25 cellular contexts compared by ENCODE assay signal in the genomic region with DNA sequence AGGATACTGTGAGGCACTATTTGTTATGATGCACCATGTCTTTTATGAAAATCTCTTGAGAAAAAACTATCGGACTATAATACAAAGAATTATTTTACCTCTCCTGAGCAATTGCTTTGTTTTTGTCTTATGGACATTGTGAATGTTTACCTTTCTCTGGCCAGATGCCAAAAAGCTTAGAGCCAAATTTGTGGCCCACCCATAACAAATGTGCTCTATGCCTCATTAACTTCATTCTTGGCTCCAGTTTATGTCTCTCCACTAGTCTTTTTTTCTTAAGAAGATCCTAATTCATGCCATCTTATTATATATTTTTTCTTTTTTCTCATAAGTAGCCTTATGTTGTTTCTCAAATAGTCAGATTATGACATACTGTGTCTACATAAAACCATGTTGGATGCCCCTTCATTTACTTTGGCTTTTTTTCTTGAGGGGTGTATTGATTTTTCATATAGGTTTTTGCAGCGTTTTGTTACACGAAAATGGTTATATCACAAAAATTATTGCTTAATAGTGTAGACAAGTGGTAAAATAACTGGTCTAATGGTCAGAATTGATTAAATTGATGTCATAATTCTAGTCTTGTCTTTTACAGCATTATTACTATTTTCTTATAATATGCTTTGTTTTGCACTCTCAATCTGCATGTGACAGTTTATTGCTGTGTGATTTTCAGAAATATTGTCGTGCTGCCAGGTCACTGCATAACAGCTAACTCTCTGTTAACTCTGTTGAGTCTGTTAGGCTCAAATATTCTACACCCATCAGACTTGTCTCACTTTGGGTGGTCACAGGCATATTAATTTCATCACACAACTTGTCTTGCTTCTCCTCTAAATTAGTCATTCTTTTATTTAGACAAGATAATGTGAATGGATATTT. TPM values are rescaled to one million over a fixed set of nuclear protein-coding genes. Genes with fewer than 3 reads are reported as not detected.
DNase-seq lines count a peak whose midpoint lies in the region; ATAC-seq, FAIRE-seq and TF ChIP-seq lines count a peak whose summit lies in the region.
"Had no signal": no experiment of that assay in that cellular context is flagged by ENCODE, and none has a peak within 500 bp of the region (broad histone marks: within the 10 kb centered on the region; RNA-seq: fewer than 3 reads in every experiment).

No MANE protein-coding gene starts in this region.

- in situ Hi-C loops in K562 (cut with MboI) = no loop called here

- no peak for TF ChIP-seq POLR2A in K562 (conservative IDR thresholded peaks at IDR 0.05)

- H3K79me2 ChIP-seq in K562 (ENCODE audit: control insufficient read depth, insufficient read depth, low read length) = no peaks in the 10 kb centered on the region
- H3K79me2 ChIP-seq: parathyroid adenoma had no signal

- H3K4me1 Mint-ChIP-seq in CD8-positive, alpha-beta T cell (ENCODE audit: low read depth) = no peaks in the 10 kb centered on the region
- H3K4me1 Mint-ChIP-seq in activated CD8-positive, alpha-beta T cell treated with anti-CD3 and anti-CD28 coated beads for 36 hours (ENCODE audit: low read depth) = peaks cover 2% of the 10 kb centered on the region

- no peak overlapping the region for H3K4me3 Mint-ChIP-seq in CD8-positive, alpha-beta T cell
- no peak overlapping the region for H3K4me3 Mint-ChIP-seq in activated CD8-positive, alpha-beta T cell treated with anti-CD3 and anti-CD28 coated beads for 36 hours
- H3K4me3 Mint-ChIP-seq: activated B cell treated with CpG ODN at 0.5 μM for 24 hours; activated naive CD8-positive, alpha-beta T cell; activated T-cell treated with anti-CD3 and anti-CD28 coated beads, Interleukin-2, amount 50 U/mL, for 72 hours; natural killer cell had no signal

- no peaks in the 10 kb centered on the region for H3K9me3 ChIP-seq in K562 (replicated peaks; ENCODE audit: control insufficient read depth, insufficient read depth, low read depth, low read length)
- no peaks in the 10 kb centered on the region for H3K9me3 ChIP-seq in CD8-positive, alpha-beta T cell (ENCODE audit: low read length)
- H3K9me3 ChIP-seq: BE2C, body of pancreas, SJSA1 had no signal

- no peak overlapping the region for H3K4me2 ChIP-seq in K562 (ENCODE audit: insufficient read depth, low read length)

- H3K27ac Mint-ChIP-seq in CD8-positive, alpha-beta T cell = no peak overlapping the region
- no peak overlapping the region for H3K27ac Mint-ChIP-seq in activated CD8-positive, alpha-beta T cell treated with anti-CD3 and anti-CD28 coated beads for 36 hours
- H3K27ac Mint-ChIP-seq: activated B cell treated with CpG ODN at 0.5 μM for 24 hours; activated naive CD8-positive, alpha-beta T cell; activated T-cell treated with anti-CD3 and anti-CD28 coated beads, Interleukin-2, amount 50 U/mL, for 72 hours; natural killer cell had no signal

- H3K4me3 ChIP-seq in K562 = no peak overlapping the region
- H3K4me3 ChIP-seq in CD8-positive, alpha-beta T cell (ENCODE audit: low read depth, low read length) = no peak overlapping the region
- H3K4me3 ChIP-seq: body of pancreas, coronary artery, SJSA1 had no signal

- H3K27me3 ChIP-seq in K562 (ENCODE audit: control insufficient read depth in 2 of 2, insufficient read depth in 2 of 2, low read length in 2 of 2) = peaks cover 5 to 7% of the 10 kb centered on the region in 2 experiments; a peak in 2 of 5 replicates
- no peaks in the 10 kb centered on the region for H3K27me3 ChIP-seq in CD8-positive, alpha-beta T cell (ENCODE audit: insufficient read depth, low read length)
- H3K27me3 ChIP-seq: BE2C, body of pancreas, SJSA1 had no signal

- no peak for FAIRE-seq in K562 (lab: Jason Lieb, UNC)
- FAIRE-seq: D721Med, endothelial cell of umbilical vein had no signal

- CTCF ChIA-PET in K562 (lab: Yijun Ruan, JAX; ENCODE audit: low intra/inter-chr PET ratio) = no interaction called here
- CTCF ChIA-PET in CD8-positive, alpha-beta T cell (lab: Charles Lee) = interaction anchor here (1.0 kb wide), 1 partner anchor 17 kb away, joined by 3 read pairs; no protein-coding TSS in a partner anchor
- CTCF ChIA-PET in activated CD8-positive, alpha-beta T cell treated with anti-CD3 and anti-CD28 coated beads for 36 hours (lab: Charles Lee) = interaction anchor here (2.1 kb wide), 1 partner anchor 20 kb away, joined by 6 read pairs; no protein-coding TSS in a partner anchor

- no peak for TF ChIP-seq RAD21 in K562 (CRISPR knock-in tag; conservative IDR thresholded peaks at IDR 0.05 in 1 of 2, IDR thresholded peaks at IDR 0.05 in 1 of 2)

- no TSS peak for BruUV-seq in K562 (replicated peaks; lab: Mats Ljungman, UMichigan)

- no peaks in the 10 kb centered on the region for H3K36me3 Mint-ChIP-seq in CD8-positive, alpha-beta T cell
- no peaks in the 10 kb centered on the region for H3K36me3 Mint-ChIP-seq in activated CD8-positive, alpha-beta T cell treated with anti-CD3 and anti-CD28 coated beads for 36 hours (ENCODE audit: low read depth)
- H3K36me3 Mint-ChIP-seq: natural killer cell had no signal

- H3K4me1 ChIP-seq in K562 (replicated peaks in 1 of 2; ENCODE audit: control insufficient read depth in 2 of 2, insufficient read depth in 2 of 2, low read length in 2 of 2) = no peaks in the 10 kb centered on the region
- no peaks in the 10 kb centered on the region for H3K4me1 ChIP-seq in CD8-positive, alpha-beta T cell (ENCODE audit: insufficient read depth, low read length)
- H3K4me1 ChIP-seq: parathyroid adenoma, SJSA1 had no signal

- intact Hi-C loops in K562 (cut with micrococcal nuclease) = no loop called here
- intact Hi-C loops in CD8-positive, alpha-beta T cell (cut with DNase I, micrococcal nuclease) = loop anchor here in 1 of 2 experiments (2.0 kb wide), 1 partner anchor 32 kb away; no protein-coding TSS in a partner anchor
- intact Hi-C loops in activated CD8-positive, alpha-beta T cell treated with anti-CD3 and anti-CD28 coated beads for 36 hours (cut with micrococcal nuclease) = no loop called here

- POLR2A ChIA-PET in K562 (lab: Yijun Ruan, JAX) = no interaction called here
- POLR2A ChIA-PET in CD8-positive, alpha-beta T cell (lab: Charles Lee) = no interaction called here
- POLR2A ChIA-PET in activated CD8-positive, alpha-beta T cell treated with anti-CD3 and anti-CD28 coated beads for 36 hours (lab: Charles Lee) = no interaction called here

- 3% methylated on average over 4 of the region's 4 CpGs for WGBS in K562 (ENCODE audit: insufficient coverage, low coverage, missing lambda C conversion rate)

- H3K27me3 Mint-ChIP-seq in CD8-positive, alpha-beta T cell (ENCODE audit: low read depth) = no peaks in the 10 kb centered on the region
- H3K27me3 Mint-ChIP-seq in activated CD8-positive, alpha-beta T cell treated with anti-CD3 and anti-CD28 coated beads for 36 hours = no peaks in the 10 kb centered on the region
- H3K27me3 Mint-ChIP-seq: activated B cell treated with CpG ODN at 0.5 μM for 24 hours had no signal

- H3K36me3 ChIP-seq in K562 (ENCODE audit: control insufficient read depth, insufficient read depth, low read length) = no peaks in the 10 kb centered on the region
- H3K36me3 ChIP-seq in CD8-positive, alpha-beta T cell (ENCODE audit: insufficient read depth, low read length) = no peaks in the 10 kb centered on the region
- H3K36me3 ChIP-seq: BE2C, SJSA1 had no signal

- ATAC-seq in K562 = no peak
- no peak for ATAC-seq in CD8-positive, alpha-beta T cell
- ATAC-seq in activated CD8-positive, alpha-beta T cell treated with anti-CD3 and anti-CD28 coated beads for 36 hours = no peak
- ATAC-seq: activated T-cell treated with anti-CD3 and anti-CD28 coated beads, Interleukin-2, amount 50 U/mL, for 72 hours; body of pancreas; natural killer cell had no signal

- H3K9ac ChIP-seq in K562 (ENCODE audit: insufficient read depth in 1 of 2, low read depth in 2 of 2, low read length in 2 of 2) = no peak overlapping the region
- H3K9ac ChIP-seq: parathyroid adenoma had no signal

- DNase-seq in DMS79 (lab: John Stamatoyannopoulos, UW) (peak; percentile 24), NCI-H1105 (lab: John Stamatoyannopoulos, UW) (peak; percentile 95), NCI-H2171 (lab: John Stamatoyannopoulos, UW) (peak; percentile 69), K562 (ENCODE audit: extremely low read depth in 1 of 4, low spot score in 3 of 4) (no peak)
- no peak for DNase-seq in CD8-positive, alpha-beta T cell
- DNase-seq in activated effector memory CD4-positive, alpha-beta T cell treated with anti-CD3 and anti-CD28 coated beads, Interleukin-2, amount 50 U/mL, for 16 hours = no peak
- no peak for DNase-seq in activated CD8-positive, alpha-beta T cell treated with anti-CD3 and anti-CD28 coated beads for 36 hours
- DNase-seq: activated B cell treated with CpG ODN at 0.5 μM for 24 hours; activated CD8-positive, alpha-beta memory T cell treated with anti-CD3 and anti-CD28 coated beads for 24 hours; activated T-cell treated with anti-CD3 and anti-CD28 coated beads, Interleukin-2, amount 50 U/mL, for 72 hours; BE2C; body of pancreas; hippocampal formation; islet precursor cell; mesendoderm; natural killer cell; NCI-H187; stimulated activated CD4-positive, alpha-beta T cell treated with anti-CD3 and anti-CD28 coated beads, Interleukin-1b, Interleukin-23, amount 100 ng/mL, for 48 hours; T-helper 2 cell had no signal

- no peak overlapping the region for H2AFZ ChIP-seq in K562 (ENCODE audit: low read depth, low read length)
- H2AFZ ChIP-seq: parathyroid adenoma had no signal

- TF ChIP-seq EP300 in K562 (IDR thresholded peaks at IDR 0.05; ENCODE audit: low read length) = no peak

- no peaks in the 10 kb centered on the region for H3K9me1 ChIP-seq in K562 (ENCODE audit: control insufficient read depth, insufficient read depth, low read length)

- H4K20me1 ChIP-seq in K562 (replicated peaks; ENCODE audit: control insufficient read depth, insufficient read depth, low read length) = no peaks in the 10 kb centered on the region

- H3K9me3 Mint-ChIP-seq in CD8-positive, alpha-beta T cell = no peaks in the 10 kb centered on the region
- H3K9me3 Mint-ChIP-seq in activated CD8-positive, alpha-beta T cell treated with anti-CD3 and anti-CD28 coated beads for 36 hours = no peaks in the 10 kb centered on the region
- H3K9me3 Mint-ChIP-seq: activated B cell treated with CpG ODN at 0.5 μM for 24 hours; activated T-cell treated with anti-CD3 and anti-CD28 coated beads, Interleukin-2, amount 50 U/mL, for 72 hours; natural killer cell had no signal

- no peak for TF ChIP-seq CTCF in K562 (IDR thresholded peaks at IDR 0.05 in 2 of 3, conservative IDR thresholded peaks at IDR 0.05 in 1 of 3; ENCODE audit: insufficient read depth in 2 of 3, low read depth in 1 of 3, low read length in 3 of 3)
- TF ChIP-seq CTCF in CD8-positive, alpha-beta T cell (IDR thresholded peaks at IDR 0.05) = no peak
- no peak for TF ChIP-seq CTCF in activated CD8-positive, alpha-beta T cell treated with anti-CD3 and anti-CD28 coated beads for 36 hours (IDR thresholded peaks at IDR 0.05)

- no peak overlapping the region for H3K27ac ChIP-seq in K562 (ENCODE audit: extremely low read depth, low read depth, low read length)
- H3K27ac ChIP-seq in CD8-positive, alpha-beta T cell (ENCODE audit: low read depth, low read length) = no peak overlapping the region
- H3K27ac ChIP-seq: body of pancreas, coronary artery, parathyroid adenoma, SJSA1 had no signal

RNA-seq across cellular contexts. Expression of gene SENP8, which starts 18.2 kb away (rescaled TPM):
- 0.90 and 2.6 TPM in 2 replicates for total RNA-seq in K562 (2011; cell fraction: chromatin; rRNA removed; ENCODE audit: low replicate concordance)
- 0.50 and 0.66 TPM in 2 replicates for total RNA-seq in K562 (2011; cell fraction: nucleolus; rRNA removed)
- 1.0 and 1.4 TPM in 2 replicates for total RNA-seq in K562 (2011; cell fraction: nucleoplasm; rRNA removed)
- total RNA-seq in K562 (2014; rRNA removed) (1.4 and 2.1 TPM in 2 replicates), K562 (2014; rRNA removed; fragmentation: Illumina TruSeq; extraction: Trizol) (1.8 and 2.3 TPM in 2 replicates), K562 (2015; rRNA removed; fragmentation: Illumina TruSeq; extraction: Trizol) (1.4 and 1.7 TPM in 2 replicates), K562 (2021) (2.4 and 2.8 TPM in 2 replicates)
- polyA plus RNA-seq in K562 (2011; rRNA removed) (5.4 and 5.9 TPM in 2 replicates), K562 (2014; fragmentation: Illumina TruSeq; extraction: Trizol) (3.5 and 3.6 TPM in 2 replicates), K562 (2014; fragmentation: Nextera tagmentation; extraction: Ambion mirVana) (1 to 10 TPM; 3.3 to 4.7 TPM), K562 (2014; rRNA removed) (1.3 and 1.7 TPM in 2 replicates)
- polyA plus RNA-seq in K562 (2011; cell fraction: cytosol; rRNA removed) = 3.3 and 4.7 TPM in 2 replicates
- 3.3 and 4.3 TPM in 2 replicates for polyA plus RNA-seq in K562 (2011; cell fraction: nucleus; rRNA removed)
- 1.6 and 2.1 TPM in 2 replicates for polyA plus RNA-seq in K562 (2012)
- 3.6 and 4.9 TPM in 2 replicates for polyA minus RNA-seq in K562 (2011; rRNA and poly(A)+ RNA removed)
- 2.4 and 3.0 TPM in 2 replicates for polyA minus RNA-seq in K562 (2011; cell fraction: cytosol; rRNA and poly(A)+ RNA removed)
- polyA minus RNA-seq in K562 (2011; cell fraction: nucleus; rRNA and poly(A)+ RNA removed) = 0.67 and 1.6 TPM in 2 replicates
- total RNA-seq in CD8-positive, alpha-beta T cell = under 1 TPM in 1 of 2 experiments, not detected in 1; 0.22 TPM
- 1 to 10 TPM; 2.8 TPM for total RNA-seq in activated CD8-positive, alpha-beta T cell treated with anti-CD3 and anti-CD28 coated beads for 36 hours

RNA-seq across cellular contexts. Expression of gene MYO9A, which starts 18.5 kb away (rescaled TPM):
- total RNA-seq in K562 (2011; cell fraction: chromatin; rRNA removed; ENCODE audit: low replicate concordance) = 14.4 and 52.9 TPM in 2 replicates
- total RNA-seq in K562 (2011; cell fraction: nucleolus; rRNA removed) = 6.7 and 11.4 TPM in 2 replicates
- total RNA-seq in K562 (2011; cell fraction: nucleoplasm; rRNA removed) = 17.5 and 18.2 TPM in 2 replicates
- total RNA-seq in K562 (2014; rRNA removed) = 5.4 and 7.1 TPM in 2 replicates
- total RNA-seq in K562 (2014; rRNA removed; fragmentation: Illumina TruSeq; extraction: Trizol) = 14.6 and 15.2 TPM in 2 replicates
- total RNA-seq in K562 (2015; rRNA removed; fragmentation: Illumina TruSeq; extraction: Trizol) = 11.4 and 15.4 TPM in 2 replicates
- 9.4 and 10.6 TPM in 2 replicates for total RNA-seq in K562 (2021)
- polyA plus RNA-seq in K562 (2011; rRNA removed) = 5.2 and 5.8 TPM in 2 replicates
- polyA plus RNA-seq in K562 (2011; cell fraction: cytosol; rRNA removed) = 3.0 and 5.4 TPM in 2 replicates
- 11.4 and 16.7 TPM in 2 replicates for polyA plus RNA-seq in K562 (2011; cell fraction: nucleus; rRNA removed)
- polyA plus RNA-seq in K562 (2012) = 3.5 and 3.8 TPM in 2 replicates
- 4.0 and 6.8 TPM in 2 replicates for polyA plus RNA-seq in K562 (2014; fragmentation: Illumina TruSeq; extraction: Trizol)
- polyA plus RNA-seq in K562 (2014; fragmentation: Nextera tagmentation; extraction: Ambion mirVana) = 1 to 10 TPM; 1.9 to 2.7 TPM
- polyA plus RNA-seq in K562 (2014; rRNA removed) = 2.9 and 3.4 TPM in 2 replicates
- polyA minus RNA-seq in K562 (2011; rRNA and poly(A)+ RNA removed) = 46.9 and 48.5 TPM in 2 replicates
- 14.0 and 17.4 TPM in 2 replicates for polyA minus RNA-seq in K562 (2011; cell fraction: cytosol; rRNA and poly(A)+ RNA removed)
- 18.4 and 42.0 TPM in 2 replicates for polyA minus RNA-seq in K562 (2011; cell fraction: nucleus; rRNA and poly(A)+ RNA removed)
- 10 to 100 TPM; 15.1 to 20.0 TPM for total RNA-seq in CD8-positive, alpha-beta T cell
- 10 to 100 TPM; 16.8 to 18.7 TPM for total RNA-seq in activated CD8-positive, alpha-beta T cell treated with anti-CD3 and anti-CD28 coated beads for 36 hours

Comparison
In these comparisons a context has a peak if more than half of its experiments do, and no peak if none do; other contexts are left out.
1. DNase-seq: peak in DMS79 (single experiment), NCI-H1105 (single experiment) and NCI-H2171 (single experiment); none in K562 (0 of 4), CD8-positive, alpha-beta T cell (0 of 7), activated effector memory CD4-positive, alpha-beta T cell treated with anti-CD3 and anti-CD28 coated beads, Interleukin-2, amount 50 U/mL, for 16 hours (single experiment) and activated CD8-positive, alpha-beta T cell treated with anti-CD3 and anti-CD28 coated beads for 36 hours (single experiment).